In the genomic region with DNA sequence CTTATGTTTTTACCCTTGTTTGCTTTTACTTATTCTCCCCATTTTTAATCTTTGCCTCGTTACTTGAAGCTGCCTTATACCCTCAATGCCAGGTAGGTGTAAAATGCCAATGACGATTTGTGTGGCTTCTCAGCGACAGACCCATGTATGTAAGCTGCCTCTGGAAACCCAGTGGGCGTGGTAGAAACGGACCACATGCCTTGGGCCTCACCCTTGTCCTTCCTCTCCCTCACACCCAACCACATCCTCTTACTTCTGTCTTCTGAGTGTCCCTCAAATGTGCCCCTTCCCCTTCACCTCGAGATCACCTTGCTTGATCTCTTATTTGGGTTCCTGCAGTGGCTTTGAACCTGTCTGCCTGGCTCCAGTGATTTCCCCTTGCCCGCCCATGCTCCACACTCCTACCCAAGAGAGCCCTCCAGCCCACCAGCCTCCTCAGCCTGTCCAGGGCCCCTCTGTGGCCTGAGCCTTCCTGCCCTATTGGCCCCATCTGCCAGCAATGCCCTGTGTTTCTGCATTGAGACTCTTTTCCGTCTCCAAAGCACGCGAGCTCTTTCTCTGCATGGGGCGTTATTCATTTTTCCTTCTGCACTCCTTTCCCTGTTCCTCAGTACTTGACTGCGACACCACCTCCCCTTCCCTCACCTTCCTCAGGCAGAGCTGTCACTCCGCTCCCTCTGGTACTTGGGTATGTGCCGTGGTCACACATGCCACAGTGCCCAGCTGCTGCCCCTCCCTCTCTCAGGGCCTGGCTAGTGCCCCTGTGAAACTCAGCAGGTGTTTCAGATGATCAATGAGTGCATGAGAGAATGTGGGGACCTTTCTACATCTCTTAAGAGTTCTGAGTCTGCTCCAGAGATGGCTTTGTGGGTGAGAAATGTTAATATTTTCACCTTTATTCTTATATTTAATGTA, we compare ENCODE assay signal across 13 cellular contexts.
A peak's percentile ranks its signal among the peaks of the same experiment; 100 is the strongest.
DNase-seq lines count a peak whose midpoint lies in the region; ATAC-seq and TF ChIP-seq lines count a peak whose summit lies in the region.
"Had no signal": no experiment of that assay in that cellular context is flagged by ENCODE, and none has a peak within 500 bp of the region (broad histone marks: within the 10 kb centered on the region; RNA-seq: fewer than 3 reads in every experiment).

No MANE protein-coding gene starts in this region.

- H3K27ac ChIP-seq in CD4-positive, CD25-positive, alpha-beta regulatory T cell (ENCODE audit: insufficient read depth, low read length, poor library complexity, severe bottlenecking) = no peak overlapping the region
- H3K27ac ChIP-seq in KOPT-K1 (ENCODE audit: low read depth, low read length, poor library complexity, severe bottlenecking) = peak overlapping the region; percentile 4
- H3K27ac ChIP-seq: lower lobe of right lung, RWPE1 had no signal

- peak overlapping the region; percentile 40 to 94 (median 78) for H3K27ac Mint-ChIP-seq in CD4-positive, CD25-positive, alpha-beta regulatory T cell
- H3K27ac Mint-ChIP-seq in activated T-helper 2 cell treated with anti-CD3 and anti-CD28 coated beads, Interferon-gamma antibody, Interleukin-2, Interleukin-4, amounts not matched to agents 10 μg/mL and 5 μg/mL and 100 μg/mL, durations not matched to agents 14 hours and 24 hours and 36 hours = peak overlapping the region; percentile 29
- peak overlapping the region; percentile 42 to 64 for H3K27ac Mint-ChIP-seq in natural killer cell

- peak; percentile 31 to 45 for ATAC-seq in CD4-positive, CD25-positive, alpha-beta regulatory T cell (ENCODE audit: low read depth in 2 of 2)
- ATAC-seq in natural killer cell = peak; percentile 69 to 81 (median 76)
- no peak for ATAC-seq in GM21529 (IDR thresholded peaks at IDR 0.05; ENCODE audit: unreplicated experiment)

- no peak for TF ChIP-seq CTCF in natural killer cell (IDR thresholded peaks at IDR 0.05)

- no peaks in the 10 kb centered on the region for H3K27me3 ChIP-seq in CD4-positive, CD25-positive, alpha-beta regulatory T cell (ENCODE audit: control insufficient read depth, insufficient read depth, low read length)

- H3K9me3 Mint-ChIP-seq in CD4-positive, CD25-positive, alpha-beta regulatory T cell = no peaks in the 10 kb centered on the region
- H3K9me3 Mint-ChIP-seq in activated T-helper 2 cell treated with anti-CD3 and anti-CD28 coated beads, Interferon-gamma antibody, Interleukin-2, Interleukin-4, amounts not matched to agents 10 μg/mL and 5 μg/mL and 100 μg/mL, durations not matched to agents 14 hours and 24 hours and 36 hours = no peaks in the 10 kb centered on the region
- H3K9me3 Mint-ChIP-seq in natural killer cell = no peaks in the 10 kb centered on the region

- no peaks in the 10 kb centered on the region for H3K36me3 ChIP-seq in CD4-positive, CD25-positive, alpha-beta regulatory T cell (ENCODE audit: control insufficient read depth, insufficient read depth, low read length)
- no peaks in the 10 kb centered on the region for H3K36me3 ChIP-seq in KOPT-K1 (ENCODE audit: insufficient read depth, low read length)
- H3K36me3 ChIP-seq: lower lobe of right lung, WERI-Rb-1 had no signal

- peaks cover 10% of the 10 kb centered on the region for H3K4me1 ChIP-seq in CD4-positive, CD25-positive, alpha-beta regulatory T cell (ENCODE audit: control insufficient read depth, insufficient read depth, low read length, poor library complexity, severe bottlenecking)

- H3K36me3 Mint-ChIP-seq in CD4-positive, CD25-positive, alpha-beta regulatory T cell = no peaks in the 10 kb centered on the region
- H3K36me3 Mint-ChIP-seq in activated T-helper 2 cell treated with anti-CD3 and anti-CD28 coated beads, Interferon-gamma antibody, Interleukin-2, Interleukin-4, amounts not matched to agents 10 μg/mL and 5 μg/mL and 100 μg/mL, durations not matched to agents 14 hours and 24 hours and 36 hours (ENCODE audit: low read depth) = no peaks in the 10 kb centered on the region
- no peaks in the 10 kb centered on the region for H3K36me3 Mint-ChIP-seq in natural killer cell

- no peak overlapping the region for H3K4me3 ChIP-seq in CD4-positive, CD25-positive, alpha-beta regulatory T cell (ENCODE audit: low read depth, low read length)
- H3K4me3 ChIP-seq: lower lobe of right lung had no signal

- intact Hi-C loops in activated T-helper 2 cell treated with anti-CD3 and anti-CD28 coated beads, Interferon-gamma antibody, Interleukin-2, Interleukin-4, amounts not matched to agents 10 μg/mL and 5 μg/mL and 100 μg/mL, durations not matched to agents 14 hours and 24 hours and 36 hours (cut with micrococcal nuclease) = loop anchor here (5.0 kb wide), 5 partner anchors 83 to 992 kb away; no protein-coding TSS in a partner anchor
- intact Hi-C loops in natural killer cell (cut with micrococcal nuclease) = loop anchor here (5.0 kb wide), 2 partner anchors 38 to 657 kb away; no protein-coding TSS in a partner anchor

- H3K27me3 Mint-ChIP-seq in CD4-positive, CD25-positive, alpha-beta regulatory T cell = no peaks in the 10 kb centered on the region
- H3K27me3 Mint-ChIP-seq in activated T-helper 2 cell treated with anti-CD3 and anti-CD28 coated beads, Interferon-gamma antibody, Interleukin-2, Interleukin-4, amounts not matched to agents 10 μg/mL and 5 μg/mL and 100 μg/mL, durations not matched to agents 14 hours and 24 hours and 36 hours (ENCODE audit: low read depth) = no peaks in the 10 kb centered on the region
- no peaks in the 10 kb centered on the region for H3K27me3 Mint-ChIP-seq in natural killer cell (ENCODE audit: low read depth in 2 of 2)

- H3K4me1 Mint-ChIP-seq in CD4-positive, CD25-positive, alpha-beta regulatory T cell = peaks cover 5 to 38% (median 30%) of the 10 kb centered on the region in 4 donors
- peaks cover 34% of the 10 kb centered on the region for H3K4me1 Mint-ChIP-seq in activated T-helper 2 cell treated with anti-CD3 and anti-CD28 coated beads, Interferon-gamma antibody, Interleukin-2, Interleukin-4, amounts not matched to agents 10 μg/mL and 5 μg/mL and 100 μg/mL, durations not matched to agents 14 hours and 24 hours and 36 hours (ENCODE audit: low read depth)
- peaks cover 32 to 36% of the 10 kb centered on the region in 2 donors for H3K4me1 Mint-ChIP-seq in natural killer cell

- H3K9me3 ChIP-seq in CD4-positive, CD25-positive, alpha-beta regulatory T cell (ENCODE audit: control insufficient read depth in 2 of 2, low read length in 2 of 2) = no peaks in the 10 kb centered on the region
- no peaks in the 10 kb centered on the region for H3K9me3 ChIP-seq in KOPT-K1 (ENCODE audit: insufficient read depth, low read length, poor library complexity, severe bottlenecking)
- H3K9me3 ChIP-seq: lower lobe of right lung had no signal

- H3K4me3 Mint-ChIP-seq in CD4-positive, CD25-positive, alpha-beta regulatory T cell = peak overlapping the region in 2 of 4 donors; percentile 55 to 70
- H3K4me3 Mint-ChIP-seq in activated T-helper 2 cell treated with anti-CD3 and anti-CD28 coated beads, Interferon-gamma antibody, Interleukin-2, Interleukin-4, amounts not matched to agents 10 μg/mL and 5 μg/mL and 100 μg/mL, durations not matched to agents 14 hours and 24 hours and 36 hours (ENCODE audit: low read depth) = no peak overlapping the region
- H3K4me3 Mint-ChIP-seq in natural killer cell = peak overlapping the region; percentile 60

- peak in 1 of 3 donors; percentile 74 for DNase-seq in CD4-positive, CD25-positive, alpha-beta regulatory T cell
- no peak for DNase-seq in activated T-helper 2 cell treated with anti-CD3 and anti-CD28 coated beads, Interferon-gamma antibody, Interleukin-2, Interleukin-4, amounts not matched to agents 10 μg/mL and 5 μg/mL and 100 μg/mL, durations not matched to agents 14 hours and 24 hours and 36 hours (ENCODE audit: low spot score)
- DNase-seq in natural killer cell = peak; percentile 19
- no peak for DNase-seq in putamen (ENCODE audit: low spot score)
- DNase-seq in activated CD4-positive, CD25-positive, alpha-beta regulatory T cell (lab: John Stamatoyannopoulos, UW) = no peak
- DNase-seq in kidney glomerular epithelial cell (lab: John Stamatoyannopoulos, UW) = no peak
- DNase-seq: lower lobe of right lung, NCI-H1105, NCI-H524 treated with DMSO at 0.1 percent for 48 hours, WERI-Rb-1 had no signal
